Comparison of ENCODE assay signal across 1 cellular context in genomic region chr1:51058863-51059262, GRCh38.
A peak's percentile ranks its signal among the peaks of the same experiment; 100 is the strongest.
TF ChIP-seq lines count a peak whose summit lies in the region.

No MANE protein-coding gene starts in this region.

TF ChIP-seq in HepG2, 621 proteins besides CTCF, POLR2A, EP300 and RAD21 (continued from another document and continues in another):
- TF ChIP-seq ZBTB49 (CRISPR knock-in tag; IDR thresholded peaks at IDR 0.05; ENCODE audit: borderline replicate concordance) (no peak), ARID4A (CRISPR knock-in tag; IDR thresholded peaks at IDR 0.05; ENCODE audit: borderline replicate concordance) (no peak), SMC3 (IDR thresholded peaks at IDR 0.05; ENCODE audit: low read length) (peak; percentile 90), KAT7 (CRISPR knock-in tag; IDR thresholded peaks at IDR 0.05; ENCODE audit: borderline replicate concordance) (no peak), KMT2B (CRISPR knock-in tag; IDR thresholded peaks at IDR 0.05) (no peak), NBN (conservative IDR thresholded peaks at IDR 0.05) (no peak), E2F2 (CRISPR knock-in tag; IDR thresholded peaks at IDR 0.05; ENCODE audit: borderline replicate concordance) (0 out of 2 replicates have a peak, but pooled peaks have one; percentile 43), ZFP37 (CRISPR knock-in tag; IDR thresholded peaks at IDR 0.05; ENCODE audit: borderline replicate concordance) (no peak), GTF3A (CRISPR knock-in tag; conservative IDR thresholded peaks at IDR 0.05) (no peak), ZNF674 (CRISPR knock-in tag; IDR thresholded peaks at IDR 0.05; ENCODE audit: low read depth) (no peak), TEAD3 (CRISPR knock-in tag; optimal IDR thresholded peaks at IDR 0.05; ENCODE audit: borderline replicate concordance) (peak; percentile 21), ZNF317 (CRISPR knock-in tag; IDR thresholded peaks at IDR 0.05) (no peak), LBX2 (CRISPR knock-in tag; IDR thresholded peaks at IDR 0.05; ENCODE audit: borderline replicate concordance) (no peak), MAX (IDR thresholded peaks at IDR 0.05) (no peak), SIN3A (IDR thresholded peaks at IDR 0.05; ENCODE audit: borderline replicate concordance, low read depth, low read length) (no peak), DMTF1 (CRISPR knock-in tag; IDR thresholded peaks at IDR 0.05) (no peak), MLXIP (CRISPR knock-in tag; IDR thresholded peaks at IDR 0.05; ENCODE audit: borderline replicate concordance) (no peak), ZNF274 (CRISPR knock-in tag; IDR thresholded peaks at IDR 0.05) (no peak), GATA4 (IDR thresholded peaks at IDR 0.05; ENCODE audit: borderline replicate concordance, low read depth) (no peak), HMGXB4 (CRISPR knock-in tag; IDR thresholded peaks at IDR 0.05; ENCODE audit: borderline replicate concordance in 1 of 2, low read depth in 1 of 2) (peak; percentile 31 to 63; a peak in 2 of 4 replicates), ZFP90 (CRISPR knock-in tag; IDR thresholded peaks at IDR 0.05; ENCODE audit: borderline replicate concordance) (no peak), ZNF263 (CRISPR knock-in tag; IDR thresholded peaks at IDR 0.05) (no peak), CHCHD3 (CRISPR knock-in tag; IDR thresholded peaks at IDR 0.05) (no peak), ZNF20 (CRISPR knock-in tag; IDR thresholded peaks at IDR 0.05) (no peak), ATF1 (CRISPR knock-in tag; IDR thresholded peaks at IDR 0.05) (no peak), RFXANK (CRISPR knock-in tag; IDR thresholded peaks at IDR 0.05) (no peak), ATF7-NPFF (CRISPR knock-in tag; IDR thresholded peaks at IDR 0.05; ENCODE audit: low read depth) (no peak), RFX3 (CRISPR knock-in tag; IDR thresholded peaks at IDR 0.05) (no peak), ZNF205 (CRISPR knock-in tag; IDR thresholded peaks at IDR 0.05) (no peak), HNRNPK (IDR thresholded peaks at IDR 0.05; ENCODE audit: low read depth, low read length, poor library complexity, severe bottlenecking) (no peak), ZNF691 (CRISPR knock-in tag; IDR thresholded peaks at IDR 0.05; ENCODE audit: borderline replicate concordance, low read depth) (no peak), FOXP4 (CRISPR knock-in tag; IDR thresholded peaks at IDR 0.05) (no peak), ATAD3A (CRISPR knock-in tag; IDR thresholded peaks at IDR 0.05) (no peak), TCF7 (IDR thresholded peaks at IDR 0.05; ENCODE audit: low read depth) (no peak), ZHX1 (CRISPR knock-in tag; IDR thresholded peaks at IDR 0.05; ENCODE audit: low read depth) (no peak), BRD4 (CRISPR knock-in tag; IDR thresholded peaks at IDR 0.05) (no peak), GABPB1 (CRISPR knock-in tag; IDR thresholded peaks at IDR 0.05) (peak; percentile 37; the same call in 1 of the 2 replicates), MTA1 (CRISPR knock-in tag; IDR thresholded peaks at IDR 0.05; ENCODE audit: borderline replicate concordance) (no peak), NONO (IDR thresholded peaks at IDR 0.05) (no peak), NONO (CRISPR knock-in tag; conservative IDR thresholded peaks at IDR 0.05) (no peak)
